ENCODE assay signal across 17 cellular contexts in genomic region chr7:152202056-152202455, GRCh38.
DNase-seq lines count a peak whose midpoint lies in the region; ATAC-seq, FAIRE-seq and TF ChIP-seq lines count a peak whose summit lies in the region.
"Had no signal": no experiment of that assay in that cellular context is flagged by ENCODE, and none has a peak within 500 bp of the region (broad histone marks: within the 10 kb centered on the region; RNA-seq: fewer than 3 reads in every experiment).

No MANE protein-coding gene starts in this region.

- H3K4me1 ChIP-seq in effector memory CD4-positive, alpha-beta T cell (ENCODE audit: control insufficient read depth, insufficient read depth, low read length, poor library complexity, severe bottlenecking) = no peaks in the 10 kb centered on the region
- H3K4me1 ChIP-seq: Peyer's patch, prostate gland, thyroid gland had no signal

- no peaks in the 10 kb centered on the region for H3K27me3 ChIP-seq in bronchial epithelial cell (ENCODE audit: control insufficient read depth, insufficient read depth, low read length)
- H3K27me3 ChIP-seq in effector memory CD4-positive, alpha-beta T cell (replicated peaks; ENCODE audit: control insufficient read depth, insufficient read depth, low read length, poor library complexity, severe bottlenecking) = no peaks in the 10 kb centered on the region
- H3K27me3 ChIP-seq: brain microvascular endothelial cell, Peyer's patch, thyroid gland had no signal

- peaks cover 3% of the 10 kb centered on the region for H3K36me3 ChIP-seq in bronchial epithelial cell (ENCODE audit: control insufficient read depth, insufficient read depth, low read length)
- peaks cover 22% of the 10 kb centered on the region for H3K36me3 ChIP-seq in effector memory CD4-positive, alpha-beta T cell (ENCODE audit: control insufficient read depth, insufficient read depth, low read length)
- H3K36me3 ChIP-seq: prostate gland had no signal

- no peak for FAIRE-seq in bronchial epithelial cell (lab: Jason Lieb, UNC)

- no peak overlapping the region for H3K27ac ChIP-seq in effector memory CD4-positive, alpha-beta T cell (ENCODE audit: insufficient read depth, low read length, poor library complexity, severe bottlenecking)
- H3K27ac ChIP-seq: brain microvascular endothelial cell, Peyer's patch, prostate gland, thyroid gland, WERI-Rb-1 had no signal

- no peak overlapping the region for H3K4me3 ChIP-seq in bronchial epithelial cell (ENCODE audit: low read depth, low read length)
- H3K4me3 ChIP-seq in effector memory CD4-positive, alpha-beta T cell (ENCODE audit: insufficient read depth, low read depth, low read length, poor library complexity, severe bottlenecking) = no peak overlapping the region
- H3K4me3 ChIP-seq: Peyer's patch, prostate gland, thyroid gland had no signal

- no peaks in the 10 kb centered on the region for H3K9me3 ChIP-seq in effector memory CD4-positive, alpha-beta T cell (ENCODE audit: control insufficient read depth, low read length)
- H3K9me3 ChIP-seq: Peyer's patch, prostate gland, thyroid gland had no signal

- peak; percentile 1 for DNase-seq in A172 (ENCODE audit: low spot score)
- peak; percentile 80 for DNase-seq in HCEC 1CT
- peak; percentile 44 for DNase-seq in bronchial epithelial cell (ENCODE audit: low read depth)
- DNase-seq in iris pigment epithelial cell (ENCODE audit: low read depth) = peak; percentile 84
- no peak for DNase-seq in effector memory CD4-positive, alpha-beta T cell
- DNase-seq in stimulated activated CD4-positive, alpha-beta T cell treated with anti-CD3 and anti-CD28 coated beads, Interleukin-15, amount 100 ng/mL, for 24 hours = no peak
- DNase-seq: activated naive CD4-positive, alpha-beta T cell treated with anti-CD3 and anti-CD28 coated beads for 36 hours; brain microvascular endothelial cell; NCI-H2081; NCI-H748 treated with DMSO at 0.1 percent for 48 hours; Peyer's patch; stimulated activated CD4-positive, alpha-beta T cell treated with anti-CD3 and anti-CD28 coated beads, Interleukin-1b, Interleukin-23, amount 100 ng/mL, for 48 hours; thyroid gland; WERI-Rb-1 had no signal

- TF ChIP-seq CTCF in bronchial epithelial cell (IDR thresholded peaks at IDR 0.05; ENCODE audit: insufficient read depth, low read length, severe bottlenecking) = no peak

- ATAC-seq in GM19351 (IDR thresholded peaks at IDR 0.05; ENCODE audit: unreplicated experiment) (no peak), HG02623 (IDR thresholded peaks at IDR 0.05; ENCODE audit: unreplicated experiment) (no peak)

Comparison
In these comparisons a context has a peak if more than half of its experiments do, and no peak if none do; other contexts are left out.
1. DNase-seq: peak in A172 (single experiment), HCEC 1CT (single experiment), bronchial epithelial cell (single experiment) and iris pigment epithelial cell (single experiment); none in effector memory CD4-positive, alpha-beta T cell (0 of 3) and stimulated activated CD4-positive, alpha-beta T cell treated with anti-CD3 and anti-CD28 coated beads, Interleukin-15, amount 100 ng/mL, for 24 hours (single experiment).